In genomic region chr12:1576410-1577240, GRCh38 we compare ENCODE assay signal across 11 cellular contexts. TPM values are rescaled to one million over a fixed set of nuclear protein-coding genes. Genes with fewer than 3 reads are reported as not detected.
A peak's percentile ranks its signal among the peaks of the same experiment; 100 is the strongest.
DNase-seq lines count a peak whose midpoint lies in the region; ATAC-seq and TF ChIP-seq lines count a peak whose summit lies in the region.
"Had no signal": no experiment of that assay in that cellular context is flagged by ENCODE, and none has a peak within 500 bp of the region (broad histone marks: within the 10 kb centered on the region; RNA-seq: fewer than 3 reads in every experiment).

No MANE protein-coding gene starts in this region.

- H3K36me3 Mint-ChIP-seq in CD4-positive, alpha-beta memory T cell, result peaks cover 2 to 24% of the 10 kb centered on the region in 2 donors

- TF ChIP-seq EP300 in gastroesophageal sphincter (IDR thresholded peaks at IDR 0.05) (no peak), ovary (IDR thresholded peaks at IDR 0.05) (no peak)

- H3K27me3 ChIP-seq in gastroesophageal sphincter (no peaks in the 10 kb centered on the region), ovary (no peaks in the 10 kb centered on the region)
- no peaks in the 10 kb centered on the region for H3K27me3 ChIP-seq in CD4-positive, alpha-beta memory T cell (ENCODE audit: insufficient read depth, low read length)

- 41 to 49% methylated on average over 5 to 13 of the region's 21 CpGs for WGBS in gastroesophageal sphincter (ENCODE audit: low coverage in 1 of 2), 2 donors
- WGBS in ovary, 3 donors, result 6 to 13% (median 8%) methylated on average over 21 of the region's 21 CpGs

- H3K4me1 ChIP-seq in gastroesophageal sphincter, result peaks cover 0 to 31% (median 9%) of the 10 kb centered on the region in 3 donors
- H3K4me1 ChIP-seq in ovary (ENCODE audit: insufficient read depth), result peaks cover 14% of the 10 kb centered on the region
- no peaks in the 10 kb centered on the region for H3K4me1 ChIP-seq in CD4-positive, alpha-beta memory T cell (ENCODE audit: insufficient read depth, low read length)

- TF ChIP-seq CTCF in AG10803 (conservative IDR thresholded peaks at IDR 0.05; ENCODE audit: low read length) (0 out of 2 replicates have a peak, but pooled peaks have one; percentile 12), gastroesophageal sphincter (IDR thresholded peaks at IDR 0.05) (no peak), ovary (IDR thresholded peaks at IDR 0.05) (no peak)

- no peak overlapping the region for H3K4me3 Mint-ChIP-seq in CD4-positive, alpha-beta memory T cell
- H3K4me3 Mint-ChIP-seq: activated naive CD8-positive, alpha-beta T cell treated with anti-CD3 and anti-CD28 coated beads, Interleukin-2, amount 50 U/mL, for 24 hours had no signal

- CTCF ChIA-PET in CD4-positive, alpha-beta memory T cell (lab: Charles Lee; ENCODE audit: partially characterized antibody), result interaction anchor here (10.8 kb wide), 1 partner anchor 460 kb away, joined by 302 read pairs; no protein-coding TSS in a partner anchor

- H3K27ac Mint-ChIP-seq in CD4-positive, alpha-beta memory T cell, result no peak overlapping the region
- H3K27ac Mint-ChIP-seq: activated naive CD8-positive, alpha-beta T cell treated with anti-CD3 and anti-CD28 coated beads, Interleukin-2, amount 50 U/mL, for 24 hours had no signal

- H3K9me3 ChIP-seq in gastroesophageal sphincter (no peaks in the 10 kb centered on the region), ovary (no peaks in the 10 kb centered on the region)
- H3K9me3 ChIP-seq in CD4-positive, alpha-beta memory T cell (ENCODE audit: control insufficient read depth in 1 of 2, low read length in 2 of 2), result no peaks in the 10 kb centered on the region

- peaks cover 0 to 5% (median 0%) of the 10 kb centered on the region in 4 donors for H3K4me1 Mint-ChIP-seq in CD4-positive, alpha-beta memory T cell

- H3K4me3 ChIP-seq in AG10803 (ENCODE audit: low read length), result peak overlapping the region; percentile 22
- H3K4me3 ChIP-seq in gastroesophageal sphincter, result peak overlapping the region; percentile 13 to 29
- peak overlapping the region; percentile 20 for H3K4me3 ChIP-seq in ovary
- no peak overlapping the region for H3K4me3 ChIP-seq in CD4-positive, alpha-beta memory T cell (ENCODE audit: low read length in 2 of 2)

- POLR2A ChIA-PET in CD4-positive, alpha-beta memory T cell (lab: Charles Lee; ENCODE audit: partially characterized antibody), result no interaction called here

- TF ChIP-seq POLR2A in gastroesophageal sphincter (IDR thresholded peaks at IDR 0.05), result no peak
- TF ChIP-seq POLR2A in ovary (IDR thresholded peaks at IDR 0.05), result no peak

- ATAC-seq in gastroesophageal sphincter (peak; percentile 26), HG02623 (IDR thresholded peaks at IDR 0.05; ENCODE audit: unreplicated experiment) (no peak), GM19455 (IDR thresholded peaks at IDR 0.05; ENCODE audit: unreplicated experiment) (no peak)
- ATAC-seq: activated naive CD8-positive, alpha-beta T cell treated with anti-CD3 and anti-CD28 coated beads, Interleukin-2, amount 50 U/mL, for 24 hours had no signal

- peak overlapping the region; percentile 20 to 71 (median 63) for H3K27ac ChIP-seq in gastroesophageal sphincter
- peak overlapping the region; percentile 41 to 65 for H3K27ac ChIP-seq in ovary
- H3K27ac ChIP-seq in CD4-positive, alpha-beta memory T cell (ENCODE audit: low read depth, low read length), result no peak overlapping the region

- intact Hi-C loops in ovary (cut with DNase I), result loop anchor here in 2 of 4 donors (5.0 kb wide), 1 partner anchor 44 kb away; no protein-coding TSS in a partner anchor
- intact Hi-C loops in CD4-positive, alpha-beta memory T cell (cut with micrococcal nuclease), result no loop called here

- H3K9me3 Mint-ChIP-seq in CD4-positive, alpha-beta memory T cell, result peaks cover 0 to 5% (median 0%) of the 10 kb centered on the region in 8 donors
- H3K9me3 Mint-ChIP-seq: activated naive CD8-positive, alpha-beta T cell treated with anti-CD3 and anti-CD28 coated beads, Interleukin-2, amount 50 U/mL, for 24 hours had no signal

- DNase-seq in AG10803 (ENCODE audit: low read depth) (peak; percentile 76), SK-N-DZ (ENCODE audit: low spot score) (peak; percentile 66), ovary (peak; percentile 62 to 86 (median 75)), cerebellar nuclear complex (lab: John Stamatoyannopoulos, UW) (no peak)
- DNase-seq in CD4-positive, alpha-beta memory T cell, result no peak
- DNase-seq: activated naive CD8-positive, alpha-beta T cell treated with anti-CD3 and anti-CD28 coated beads, Interleukin-2, amount 50 U/mL, for 24 hours; NCI-H2081; stimulated activated CD4-positive, alpha-beta T cell treated with anti-CD3 and anti-CD28 coated beads, Interleukin-2, amount 100 ng/mL, for 24 hours had no signal

- no peaks in the 10 kb centered on the region for H3K27me3 Mint-ChIP-seq in CD4-positive, alpha-beta memory T cell

- no peaks in the 10 kb centered on the region for H3K36me3 ChIP-seq in gastroesophageal sphincter
- no peaks in the 10 kb centered on the region for H3K36me3 ChIP-seq in ovary
- H3K36me3 ChIP-seq in CD4-positive, alpha-beta memory T cell (ENCODE audit: insufficient read depth, low read length), result no peaks in the 10 kb centered on the region

RNA-seq across cellular contexts. Expression of gene FBXL14, which starts 17.8 kb away (rescaled TPM):
- polyA plus RNA-seq in SK-N-DZ (2014; cell fraction: cytosol; rRNA removed), result 12.5 and 15.9 TPM in 2 replicates
- 7.8 and 8.2 TPM in 2 replicates for polyA plus RNA-seq in SK-N-DZ (2014; cell fraction: nucleus; rRNA removed)
- total RNA-seq in gastroesophageal sphincter, result 10 to 100 TPM; 10.9 to 16.4 (median 13.1) TPM
- total RNA-seq in ovary, result 10 to 100 TPM in 5 of 7 donors, 1 to 10 TPM in 2; 8.3 to 16.2 (median 12.0) TPM
- 10 to 100 TPM in 1 of 2 donors, 1 to 10 TPM in 1; 1.3 to 10.8 TPM for polyA plus RNA-seq in ovary
- 10 to 100 TPM; 41.6 to 43.4 TPM for total RNA-seq in CD4-positive, alpha-beta memory T cell
- 10 to 100 TPM; 14.6 to 29.2 TPM for polyA plus RNA-seq in CD4-positive, alpha-beta memory T cell

RNA-seq across cellular contexts. Expression of gene WNT5B, which starts 52.4 kb away (rescaled TPM):
- polyA plus RNA-seq in SK-N-DZ (2014; cell fraction: cytosol; rRNA removed), result 3.0 and 3.9 TPM in 2 replicates
- 2.4 and 7.0 TPM in 2 replicates for polyA plus RNA-seq in SK-N-DZ (2014; cell fraction: nucleus; rRNA removed)
- total RNA-seq in gastroesophageal sphincter (10 to 100 TPM in 3 of 4 donors, 1 to 10 TPM in 1; 9.4 to 76.5 (median 26.3) TPM), ovary (10 to 100 TPM in 4 of 7 donors, 1 to 10 TPM in 3; 3.1 to 20.3 (median 12.4) TPM)
- polyA plus RNA-seq in ovary, result 1 to 10 TPM; 3.7 to 6.9 TPM
- under 1 TPM in 1 of 2 experiments, not detected in 1; 0.17 TPM for total RNA-seq in CD4-positive, alpha-beta memory T cell
- under 1 TPM in 1 of 2 donors, not detected in 1; 0.61 TPM for polyA plus RNA-seq in CD4-positive, alpha-beta memory T cell

Comparison
In these comparisons a context has a peak if more than half of its experiments do, and no peak if none do; other contexts are left out.
1. DNase-seq: peak in AG10803 (single experiment), SK-N-DZ (single experiment) and ovary (5 of 5); none in CD4-positive, alpha-beta memory T cell (0 of 5) and cerebellar nuclear complex (0 of 2).
2. H3K4me3 ChIP-seq: peak in AG10803 (single experiment), gastroesophageal sphincter (2 of 2) and ovary (single experiment); none in CD4-positive, alpha-beta memory T cell (0 of 2).